In the genomic region with DNA sequence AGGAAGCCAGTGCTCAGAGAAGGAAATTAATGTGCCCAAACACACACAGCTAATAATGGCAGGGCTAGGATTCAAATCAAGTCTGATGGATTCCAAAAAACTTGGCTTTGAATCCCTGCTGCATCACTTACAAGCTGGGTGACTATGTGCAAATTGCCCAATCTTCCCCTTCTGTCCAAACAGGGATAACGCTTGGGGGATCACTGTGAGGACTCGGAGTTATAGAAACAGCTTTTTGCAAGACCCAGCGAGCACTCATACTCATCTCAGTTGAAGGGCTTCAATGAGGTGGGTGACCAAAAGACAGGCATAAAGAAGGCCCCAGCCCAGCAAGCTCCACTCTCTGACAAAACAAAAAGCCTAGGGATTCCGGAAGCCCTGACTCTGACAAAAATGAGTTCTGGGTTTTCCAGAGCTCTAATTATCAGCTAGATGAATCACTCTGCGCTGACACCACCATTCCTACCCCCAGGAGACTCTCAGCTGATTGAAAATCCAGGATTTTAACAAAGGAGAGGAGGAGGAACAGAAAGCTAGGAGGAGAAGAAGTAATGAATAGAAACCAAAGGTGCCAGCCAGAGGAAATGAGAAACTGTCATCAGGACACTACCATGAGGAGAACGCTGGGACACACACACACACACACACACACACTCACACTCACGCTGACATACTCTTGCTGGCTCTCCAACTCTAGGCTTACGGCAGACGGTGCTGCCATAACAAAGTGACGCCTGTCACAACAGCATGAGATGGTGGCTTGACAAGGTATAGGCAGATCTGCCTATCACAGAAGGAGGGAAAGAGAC, we compare ENCODE assay signal across 8 cellular contexts. TPM values are rescaled to one million over a fixed set of nuclear protein-coding genes. Genes with fewer than 3 reads are reported as not detected.
DNase-seq lines count a peak whose midpoint lies in the region; ATAC-seq and TF ChIP-seq lines count a peak whose summit lies in the region.

No MANE protein-coding gene starts in this region.

- no peaks in the 10 kb centered on the region for H3K9me3 Mint-ChIP-seq in HFFc6
- no peaks in the 10 kb centered on the region for H3K9me3 Mint-ChIP-seq in activated CD4-positive, alpha-beta memory T cell treated with anti-CD3 and anti-CD28 coated beads, Interleukin-2, amount 10 ng/mL, durations not matched to agents 7 days and 5 days

- ATAC-seq in sciatic nerve, result peak; percentile 44
- no peak for ATAC-seq in HG02623 (IDR thresholded peaks at IDR 0.05; ENCODE audit: unreplicated experiment)

- CTCF ChIA-PET in activated CD4-positive, alpha-beta memory T cell treated with anti-CD3 and anti-CD28 coated beads, Interleukin-2, amount 10 ng/mL, durations not matched to agents 7 days and 5 days (lab: Charles Lee), result interaction anchor here (0.8 to 7.2 kb wide), 15 partner anchors 8 to 237 kb away, joined by 3 to 66 read pairs (median 5); partner anchors contain the start of genes LSM10, OSCP1, THRAP3 and TRAPPC3

- POLR2A ChIA-PET in activated CD4-positive, alpha-beta memory T cell treated with anti-CD3 and anti-CD28 coated beads, Interleukin-2, amount 10 ng/mL, durations not matched to agents 7 days and 5 days (lab: Charles Lee), result interaction anchor here (0.6 to 6.1 kb wide), 23 partner anchors 11 to 754 kb away, joined by 3 to 162 read pairs (median 7); partner anchors contain the start of genes AGO3, CLSPN, LSM10 and MRPS15

- peak overlapping the region; percentile 100 for H3K27ac Mint-ChIP-seq in HFFc6
- peak overlapping the region; percentile 100 for H3K27ac Mint-ChIP-seq in activated CD4-positive, alpha-beta memory T cell treated with anti-CD3 and anti-CD28 coated beads, Interleukin-2, amount 10 ng/mL, durations not matched to agents 7 days and 5 days

- intact Hi-C loops in sciatic nerve (cut with DNase I), result no loop called here

- H3K4me1 Mint-ChIP-seq in HFFc6 (ENCODE audit: low read depth), result peaks cover 51% of the 10 kb centered on the region
- H3K4me1 Mint-ChIP-seq in activated CD4-positive, alpha-beta memory T cell treated with anti-CD3 and anti-CD28 coated beads, Interleukin-2, amount 10 ng/mL, durations not matched to agents 7 days and 5 days, result peaks cover 54% of the 10 kb centered on the region

- DNase-seq in ACHN (peak; percentile 46), HFFc6 (peak; percentile 75), glomerular visceral epithelial cell (ENCODE audit: extremely low spot score) (peak; percentile 77), sciatic nerve (ENCODE audit: low spot score) (peak; percentile 62), NCI-H146 treated with DMSO at 0.1 percent for 48 hours (lab: John Stamatoyannopoulos, UW; ENCODE audit: unreplicated experiment) (no peak), foreskin melanocyte (no peak)
- DNase-seq in activated CD4-positive, alpha-beta memory T cell treated with anti-CD3 and anti-CD28 coated beads, Interleukin-2, amount 10 ng/mL, durations not matched to agents 7 days and 5 days, result no peak

- in situ Hi-C loops in ACHN (cut with HindIII; ENCODE audit: low pct_ligation_motif_present, low pct_unique_long_range_greater_than_20kb, low sequenced_read_pairs), result no loop called here

- H3K27me3 Mint-ChIP-seq in HFFc6 (ENCODE audit: insufficient read depth), result peaks cover 7% of the 10 kb centered on the region
- H3K27me3 Mint-ChIP-seq in activated CD4-positive, alpha-beta memory T cell treated with anti-CD3 and anti-CD28 coated beads, Interleukin-2, amount 10 ng/mL, durations not matched to agents 7 days and 5 days, result no peaks in the 10 kb centered on the region

- peak overlapping the region; percentile 93 for H3K4me3 Mint-ChIP-seq in HFFc6
- peak overlapping the region; percentile 87 for H3K4me3 Mint-ChIP-seq in activated CD4-positive, alpha-beta memory T cell treated with anti-CD3 and anti-CD28 coated beads, Interleukin-2, amount 10 ng/mL, durations not matched to agents 7 days and 5 days

- TF ChIP-seq CTCF in HFFc6 (IDR thresholded peaks at IDR 0.05), result no peak

- peaks cover 22% of the 10 kb centered on the region for H3K36me3 Mint-ChIP-seq in HFFc6 (ENCODE audit: low read depth)
- H3K36me3 Mint-ChIP-seq in activated CD4-positive, alpha-beta memory T cell treated with anti-CD3 and anti-CD28 coated beads, Interleukin-2, amount 10 ng/mL, durations not matched to agents 7 days and 5 days (ENCODE audit: low read depth), result peaks cover 46% of the 10 kb centered on the region

RNA-seq across cellular contexts. Expression of gene STK40, which starts 1.6 kb away (rescaled TPM):
- total RNA-seq in HFFc6 (2021; fragmentation: NEBNext Ultra II Directional; extraction: Animal tissue kit (Norgen Biotek cat#: 25700)), result 10 to 100 TPM; 24.1 to 26.5 (median 25.1) TPM
- 10 to 100 TPM; 75.2 to 76.8 TPM for total RNA-seq in activated CD4-positive, alpha-beta memory T cell treated with anti-CD3 and anti-CD28 coated beads, Interleukin-2, amount 10 ng/mL, durations not matched to agents 7 days and 5 days
- 47.2 TPM for total RNA-seq in sciatic nerve

RNA-seq across cellular contexts. Expression of gene LSM10, which starts 10.4 kb away (rescaled TPM):
- 10 to 100 TPM; 44.6 to 58.7 (median 49.6) TPM for total RNA-seq in HFFc6 (2021; fragmentation: NEBNext Ultra II Directional; extraction: Animal tissue kit (Norgen Biotek cat#: 25700))
- total RNA-seq in activated CD4-positive, alpha-beta memory T cell treated with anti-CD3 and anti-CD28 coated beads, Interleukin-2, amount 10 ng/mL, durations not matched to agents 7 days and 5 days, result 10 to 100 TPM; 41.4 TPM
- 27.7 TPM for total RNA-seq in sciatic nerve

Comparison
In these comparisons a context has a peak if more than half of its experiments do, and no peak if none do; other contexts are left out.
1. DNase-seq: peak in ACHN (single experiment), HFFc6 (single experiment), glomerular visceral epithelial cell (single experiment) and sciatic nerve (single experiment); none in activated CD4-positive, alpha-beta memory T cell treated with anti-CD3 and anti-CD28 coated beads, Interleukin-2, amount 10 ng/mL, durations not matched to agents 7 days and 5 days (single experiment), NCI-H146 treated with DMSO at 0.1 percent for 48 hours (single experiment) and foreskin melanocyte (single experiment).